In genomic region chr1:206962269-206962668, GRCh38 we compare ENCODE assay signal across 17 cellular contexts. TPM values are rescaled to one million over a fixed set of nuclear protein-coding genes. Genes with fewer than 3 reads are reported as not detected.
DNase-seq lines count a peak whose midpoint lies in the region; ATAC-seq, FAIRE-seq and TF ChIP-seq lines count a peak whose summit lies in the region.
"Had no signal": no experiment of that assay in that cellular context is flagged by ENCODE, and none has a peak within 500 bp of the region (broad histone marks: within the 10 kb centered on the region; RNA-seq: fewer than 3 reads in every experiment).

No MANE protein-coding gene starts in this region.

- intact Hi-C loops in K562 (cut with micrococcal nuclease): no loop called here

- no peak overlapping the region for H2AFZ ChIP-seq in K562 (ENCODE audit: low read depth, low read length)

- no peak overlapping the region for H3K27ac ChIP-seq in K562 (ENCODE audit: extremely low read depth, low read depth, low read length)
- H3K27ac ChIP-seq: pancreas had no signal

- H3K27me3 ChIP-seq in K562 (ENCODE audit: control insufficient read depth in 2 of 2, insufficient read depth in 2 of 2, low read length in 2 of 2): no peaks in the 10 kb centered on the region
- H3K27me3 ChIP-seq: pancreas had no signal

- no peak for TF ChIP-seq CTCF in K562 (IDR thresholded peaks at IDR 0.05 in 2 of 3, conservative IDR thresholded peaks at IDR 0.05 in 1 of 3; ENCODE audit: insufficient read depth in 2 of 3, low read depth in 1 of 3, low read length in 3 of 3)

- no peak overlapping the region for H3K4me2 ChIP-seq in K562 (ENCODE audit: insufficient read depth, low read length)

- no peaks in the 10 kb centered on the region for H3K9me1 ChIP-seq in K562 (ENCODE audit: control insufficient read depth, insufficient read depth, low read length)

- no peaks in the 10 kb centered on the region for H3K36me3 ChIP-seq in K562 (ENCODE audit: control insufficient read depth, insufficient read depth, low read length)
- H3K36me3 ChIP-seq: pancreas had no signal

- no peaks in the 10 kb centered on the region for H3K79me2 ChIP-seq in K562 (ENCODE audit: control insufficient read depth, insufficient read depth, low read length)

- no peak for TF ChIP-seq POLR2A in K562 (conservative IDR thresholded peaks at IDR 0.05)

- CTCF ChIA-PET in K562 (lab: Yijun Ruan, JAX; ENCODE audit: low intra/inter-chr PET ratio): no interaction called here

- no peak for TF ChIP-seq RAD21 in K562 (CRISPR knock-in tag; conservative IDR thresholded peaks at IDR 0.05 in 1 of 2, IDR thresholded peaks at IDR 0.05 in 1 of 2)

- H3K4me1 ChIP-seq in K562 (replicated peaks in 1 of 2; ENCODE audit: control insufficient read depth in 2 of 2, insufficient read depth in 2 of 2, low read length in 2 of 2): peaks cover 3 to 5% of the 10 kb centered on the region in 2 experiments; a peak in 3 of 5 replicates
- H3K4me1 ChIP-seq: pancreas had no signal

- no peaks in the 10 kb centered on the region for H4K20me1 ChIP-seq in K562 (replicated peaks; ENCODE audit: control insufficient read depth, insufficient read depth, low read length)

- DNase-seq in AML-193 (lab: John Stamatoyannopoulos, UW) (peak; percentile 56 to 61), CD1c-positive myeloid dendritic cell (ENCODE audit: extremely low spot score) (peak; percentile 63), NOMO-1 (lab: John Stamatoyannopoulos, UW; ENCODE audit: unreplicated experiment in 2 of 2) (peak; percentile 56 to 74), K562 (ENCODE audit: extremely low read depth in 1 of 4, low spot score in 3 of 4) (no peak), NCI-H524 treated with DMSO at 0.1 percent for 48 hours (lab: John Stamatoyannopoulos, UW) (no peak), DMS79 treated with DMSO at 0.1 percent for 48 hours (lab: John Stamatoyannopoulos, UW) (no peak)
- DNase-seq: activated CD4-positive, CD25-positive, alpha-beta regulatory T cell treated with anti-CD3 and anti-CD28 coated beads, Interleukin-2, amount 50 U/mL, for 72 hours; activated T-cell treated with anti-CD3 and anti-CD28 coated beads, Interleukin-2, amount 50 U/mL, for 1 hour; GOT3; Karpas-422; left ventricle myocardium superior; NCI-H1694 treated with DMSO at 0.1 percent for 48 hours; NCI-H226; pancreas; stimulated activated CD4-positive, alpha-beta T cell treated with anti-CD3 and anti-CD28 coated beads, Interleukin-4, amount 100 ng/mL, for 1 hour had no signal

- BruUV-seq in K562 (replicated peaks; lab: Mats Ljungman, UMichigan): no TSS peak

- no peak overlapping the region; a peak in 1 of 4 replicates for H3K9ac ChIP-seq in K562 (ENCODE audit: insufficient read depth in 1 of 2, low read depth in 2 of 2, low read length in 2 of 2)

- no peak for FAIRE-seq in K562 (lab: Jason Lieb, UNC)
- FAIRE-seq: bronchial epithelial cell, pancreas had no signal

- no peak for ATAC-seq in K562
- ATAC-seq in HG03439 (IDR thresholded peaks at IDR 0.05; ENCODE audit: unreplicated experiment): no peak
- ATAC-seq: left ventricle myocardium superior had no signal

- no peak overlapping the region for H3K4me3 ChIP-seq in K562
- H3K4me3 ChIP-seq: pancreas had no signal

- POLR2A ChIA-PET in K562 (lab: Yijun Ruan, JAX): interaction anchor here (0.7 to 1.9 kb wide), 3 partner anchors 16 to 21 kb away, joined by 3 to 6 read pairs (median 4); no protein-coding TSS in a partner anchor

- in situ Hi-C loops in K562 (cut with MboI): no loop called here

- no peaks in the 10 kb centered on the region for H3K9me3 ChIP-seq in K562 (replicated peaks; ENCODE audit: control insufficient read depth, insufficient read depth, low read depth, low read length)
- H3K9me3 ChIP-seq: pancreas had no signal

- 54% methylated on average over 8 of the region's 8 CpGs for WGBS in K562 (ENCODE audit: insufficient coverage, low coverage, missing lambda C conversion rate)

- no peak for TF ChIP-seq EP300 in K562 (IDR thresholded peaks at IDR 0.05; ENCODE audit: low read length)

TF ChIP-seq in K562, 482 proteins besides CTCF, POLR2A, EP300 and RAD21:
- TF ChIP-seq XRCC5 (IDR thresholded peaks at IDR 0.05; ENCODE audit: low read depth, low read length) (no peak), SPI1 (IDR thresholded peaks at IDR 0.05; ENCODE audit: borderline replicate concordance, low read depth, low read length) (peak; percentile 68; the same call in 1 of the 2 replicates), GABPB1 (CRISPR knock-in tag; IDR thresholded peaks at IDR 0.05) (no peak)

RNA-seq across cellular contexts. Expression of gene FCAMR, which starts 8.0 kb away (rescaled TPM):
- total RNA-seq in K562 (2011; cell fraction: chromatin; rRNA removed; ENCODE audit: low replicate concordance): not detected in 2 replicates
- total RNA-seq in K562 (2011; cell fraction: nucleolus; rRNA removed): not detected in 2 replicates
- total RNA-seq in K562 (2011; cell fraction: nucleoplasm; rRNA removed): not detected in 2 replicates
- total RNA-seq in K562 (2014; rRNA removed) (not detected in 2 replicates), K562 (2014; rRNA removed; fragmentation: Illumina TruSeq; extraction: Trizol) (not detected in 2 replicates), K562 (2015; rRNA removed; fragmentation: Illumina TruSeq; extraction: Trizol) (not detected in 2 replicates), K562 (2021) (not detected in 2 replicates)
- polyA plus RNA-seq in K562 (2011; rRNA removed) (not detected in 2 replicates), K562 (2014; fragmentation: Illumina TruSeq; extraction: Trizol) (not detected in 2 replicates), K562 (2014; fragmentation: Nextera tagmentation; extraction: Ambion mirVana) (not detected), K562 (2014; rRNA removed) (not detected in 2 replicates)
- polyA plus RNA-seq in K562 (2011; cell fraction: cytosol; rRNA removed): not detected in 2 replicates
- polyA plus RNA-seq in K562 (2011; cell fraction: nucleus; rRNA removed): not detected in 2 replicates
- polyA plus RNA-seq in K562 (2012): not detected in 2 replicates
- not detected in 2 replicates for polyA minus RNA-seq in K562 (2011; rRNA and poly(A)+ RNA removed)
- not detected in 2 replicates for polyA minus RNA-seq in K562 (2011; cell fraction: cytosol; rRNA and poly(A)+ RNA removed)
- polyA minus RNA-seq in K562 (2011; cell fraction: nucleus; rRNA and poly(A)+ RNA removed): not detected in 2 replicates
- total RNA-seq: bronchial epithelial cell, left ventricle myocardium superior, pancreas had no signal
- polyA plus RNA-seq: pancreas had no signal

RNA-seq across cellular contexts. Expression of gene PIGR, which starts 16.0 kb away (rescaled TPM):
- not detected in 2 replicates for total RNA-seq in K562 (2011; cell fraction: chromatin; rRNA removed; ENCODE audit: low replicate concordance)
- not detected in 2 replicates for total RNA-seq in K562 (2011; cell fraction: nucleolus; rRNA removed)
- total RNA-seq in K562 (2011; cell fraction: nucleoplasm; rRNA removed): not detected in 2 replicates
- 0.05 TPM in 1 of 2 replicates, not detected in the other for total RNA-seq in K562 (2014; rRNA removed)
- not detected in 2 replicates for total RNA-seq in K562 (2014; rRNA removed; fragmentation: Illumina TruSeq; extraction: Trizol)
- total RNA-seq in K562 (2015; rRNA removed; fragmentation: Illumina TruSeq; extraction: Trizol): 0.04 TPM in 1 of 2 replicates, not detected in the other
- 1.5 and 2.7 TPM in 2 replicates for total RNA-seq in K562 (2021)
- polyA plus RNA-seq in K562 (2011; rRNA removed): not detected in 2 replicates
- polyA plus RNA-seq in K562 (2011; cell fraction: cytosol; rRNA removed): 0.01 TPM in 1 of 2 replicates, not detected in the other
- not detected in 2 replicates for polyA plus RNA-seq in K562 (2011; cell fraction: nucleus; rRNA removed)
- polyA plus RNA-seq in K562 (2012): 0.05 and 0.10 TPM in 2 replicates
- polyA plus RNA-seq in K562 (2014; fragmentation: Illumina TruSeq; extraction: Trizol): 0.03 TPM in 1 of 2 replicates, not detected in the other
- under 1 TPM; 0.01 to 0.03 TPM for polyA plus RNA-seq in K562 (2014; fragmentation: Nextera tagmentation; extraction: Ambion mirVana)
- not detected in 2 replicates for polyA plus RNA-seq in K562 (2014; rRNA removed)
- polyA minus RNA-seq in K562 (2011; rRNA and poly(A)+ RNA removed): not detected in 2 replicates
- not detected in 2 replicates for polyA minus RNA-seq in K562 (2011; cell fraction: cytosol; rRNA and poly(A)+ RNA removed)
- polyA minus RNA-seq in K562 (2011; cell fraction: nucleus; rRNA and poly(A)+ RNA removed): not detected in 2 replicates
- total RNA-seq: left ventricle myocardium superior had no signal

RNA-seq across cellular contexts. Expression of gene FCMR, which starts 40.5 kb away (rescaled TPM):
- total RNA-seq in K562 (2011; cell fraction: chromatin; rRNA removed; ENCODE audit: low replicate concordance): not detected in 2 replicates
- not detected in 2 replicates for total RNA-seq in K562 (2011; cell fraction: nucleolus; rRNA removed)
- not detected in 2 replicates for total RNA-seq in K562 (2011; cell fraction: nucleoplasm; rRNA removed)
- not detected in 2 replicates for total RNA-seq in K562 (2014; rRNA removed)
- total RNA-seq in K562 (2014; rRNA removed; fragmentation: Illumina TruSeq; extraction: Trizol): not detected in 2 replicates
- total RNA-seq in K562 (2015; rRNA removed; fragmentation: Illumina TruSeq; extraction: Trizol): 0.11 TPM in 1 of 2 replicates, not detected in the other
- 0.54 and 0.82 TPM in 2 replicates for total RNA-seq in K562 (2021)
- not detected in 2 replicates for polyA plus RNA-seq in K562 (2011; rRNA removed)
- polyA plus RNA-seq in K562 (2011; cell fraction: cytosol; rRNA removed): 0.22 and 0.28 TPM in 2 replicates
- 0.25 and 0.26 TPM in 2 replicates for polyA plus RNA-seq in K562 (2011; cell fraction: nucleus; rRNA removed)
- 0.16 and 0.55 TPM in 2 replicates for polyA plus RNA-seq in K562 (2012)
- 0.30 and 0.32 TPM in 2 replicates for polyA plus RNA-seq in K562 (2014; fragmentation: Illumina TruSeq; extraction: Trizol)
- polyA plus RNA-seq in K562 (2014; fragmentation: Nextera tagmentation; extraction: Ambion mirVana): under 1 TPM in 1 of 2 experiments, not detected in 1; 0.11 TPM
- polyA plus RNA-seq in K562 (2014; rRNA removed): not detected in 2 replicates
- 0.32 TPM in 1 of 2 replicates, not detected in the other for polyA minus RNA-seq in K562 (2011; rRNA and poly(A)+ RNA removed)
- not detected in 2 replicates for polyA minus RNA-seq in K562 (2011; cell fraction: cytosol; rRNA and poly(A)+ RNA removed)
- polyA minus RNA-seq in K562 (2011; cell fraction: nucleus; rRNA and poly(A)+ RNA removed): not detected in 2 replicates
- total RNA-seq: bronchial epithelial cell had no signal

Comparison
In these comparisons a context has a peak if more than half of its experiments do, and no peak if none do; other contexts are left out.
1. DNase-seq: peak in AML-193 (2 of 2), CD1c-positive myeloid dendritic cell (single experiment) and NOMO-1 (2 of 2); none in K562 (0 of 4), NCI-H524 treated with DMSO at 0.1 percent for 48 hours (single experiment) and DMS79 treated with DMSO at 0.1 percent for 48 hours (single experiment).